ENCODE assay signal across 37 cellular contexts in the genomic region with DNA sequence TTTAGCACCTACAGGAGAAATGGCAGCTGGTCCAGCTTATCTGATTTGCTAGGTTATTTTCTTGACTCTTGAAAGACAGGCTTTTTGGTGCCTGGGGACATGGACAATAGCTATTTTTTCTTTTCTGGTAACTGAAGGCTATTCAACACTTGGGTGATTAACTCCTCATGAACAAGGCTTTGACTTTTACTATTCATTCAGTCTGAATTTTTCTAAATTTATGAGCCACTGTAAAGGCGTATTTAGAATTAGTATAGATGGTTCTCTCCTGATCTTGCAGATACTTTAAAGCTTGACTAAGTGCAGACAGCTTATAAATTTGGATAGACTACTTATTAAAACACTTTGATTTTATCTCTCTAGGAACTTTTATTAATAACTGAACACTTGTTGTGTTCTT. TPM values are rescaled to one million over a fixed set of nuclear protein-coding genes. Genes with fewer than 3 reads are reported as not detected.
DNase-seq lines count a peak whose midpoint lies in the region; ATAC-seq and TF ChIP-seq lines count a peak whose summit lies in the region.
"Had no signal": no experiment of that assay in that cellular context is flagged by ENCODE, and none has a peak within 500 bp of the region (broad histone marks: within the 10 kb centered on the region; RNA-seq: fewer than 3 reads in every experiment).

No MANE protein-coding gene starts in this region.

- whole genome bisulfite sequencing in smooth muscle cell (ENCODE audit: low lambda C conversion rate) = 35% methylated on average over 1 of the region's 1 CpG

- POLR2A ChIA-PET in activated CD4-positive, alpha-beta T cell treated with anti-CD3 and anti-CD28 coated beads for 36 hours (lab: Charles Lee) = no interaction called here

- no peaks in the 10 kb centered on the region for H3K4me1 Mint-ChIP-seq in activated CD4-positive, alpha-beta T cell treated with anti-CD3 and anti-CD28 coated beads for 36 hours
- H3K4me1 Mint-ChIP-seq: B cell; CD14-positive monocyte; CD4-positive, CD25-positive, alpha-beta regulatory T cell; CD8-positive, alpha-beta memory T cell had no signal

- H3K27ac Mint-ChIP-seq in activated CD4-positive, alpha-beta T cell treated with anti-CD3 and anti-CD28 coated beads for 36 hours = no peak overlapping the region
- H3K27ac Mint-ChIP-seq: B cell; CD14-positive monocyte; CD4-positive, alpha-beta memory T cell; CD4-positive, alpha-beta T cell; CD4-positive, CD25-positive, alpha-beta regulatory T cell; CD8-positive, alpha-beta memory T cell; CD8-positive, alpha-beta T cell had no signal

- H3K4me3 ChIP-seq in HAP-1 (no peak overlapping the region), smooth muscle cell (no peak overlapping the region)
- H3K4me3 ChIP-seq: A549; BLaER1; BLaER1 treated with 17β-estradiol and CSF1 and Interleukin-3, amounts not matched to agents 10 nM and 100 nM had no signal

- H3K79me2 ChIP-seq in smooth muscle cell (ENCODE audit: low read depth) = no peaks in the 10 kb centered on the region

- H2AFZ ChIP-seq in smooth muscle cell (ENCODE audit: low read depth) = no peak overlapping the region

- H4K20me1 ChIP-seq in smooth muscle cell (ENCODE audit: low read depth) = no peaks in the 10 kb centered on the region
- H4K20me1 ChIP-seq: BLaER1; BLaER1 treated with 17β-estradiol and CSF1 and Interleukin-3, amounts not matched to agents 10 nM and 100 nM had no signal

- no peak overlapping the region for H3K9ac ChIP-seq in smooth muscle cell (ENCODE audit: low read depth)
- H3K9ac ChIP-seq: BLaER1; BLaER1 treated with 17β-estradiol and CSF1 and Interleukin-3, amounts not matched to agents 10 nM and 100 nM had no signal

- intact Hi-C loops in activated CD4-positive, alpha-beta T cell treated with anti-CD3 and anti-CD28 coated beads for 36 hours (cut with DNase I, micrococcal nuclease) = no loop called here

- in situ Hi-C loops in HAP-1 (cut with MboI; ENCODE audit: low sequenced_read_pairs) = no loop called here

- ATAC-seq in activated CD4-positive, alpha-beta T cell treated with anti-CD3 and anti-CD28 coated beads for 36 hours = no peak
- ATAC-seq: A549; CD8-positive, alpha-beta T cell had no signal

- peaks cover 5% of the 10 kb centered on the region; the same call in 1 of the 2 replicates for H3K9me3 ChIP-seq in HAP-1
- no peaks in the 10 kb centered on the region for H3K9me3 ChIP-seq in smooth muscle cell (replicated peaks; ENCODE audit: low read depth)
- H3K9me3 ChIP-seq: A549, BE2C, Caco-2 had no signal

- H3K4me3 Mint-ChIP-seq in activated CD4-positive, alpha-beta T cell treated with anti-CD3 and anti-CD28 coated beads for 36 hours = no peak overlapping the region
- H3K4me3 Mint-ChIP-seq: B cell; CD14-positive monocyte; CD4-positive, alpha-beta memory T cell; CD4-positive, alpha-beta T cell; CD4-positive, CD25-positive, alpha-beta regulatory T cell; CD8-positive, alpha-beta memory T cell; CD8-positive, alpha-beta T cell had no signal

- no peaks in the 10 kb centered on the region for H3F3A ChIP-seq in smooth muscle cell (ENCODE audit: low read depth)

- H3K27ac ChIP-seq in smooth muscle cell (ENCODE audit: low read depth) = no peak overlapping the region
- H3K27ac ChIP-seq: 22Rv1; A549; BLaER1; BLaER1 treated with 17β-estradiol and CSF1 and Interleukin-3, amounts not matched to agents 10 nM and 100 nM; C4-2B had no signal

- TF ChIP-seq CTCF in smooth muscle cell (IDR thresholded peaks at IDR 0.05; ENCODE audit: borderline replicate concordance, insufficient read depth, poor library complexity, severe bottlenecking) = no peak

- H3K27me3 ChIP-seq in HAP-1 (ENCODE audit: low read depth) (no peaks in the 10 kb centered on the region; the same call in 1 of the 2 replicates), smooth muscle cell (ENCODE audit: low read depth) (no peaks in the 10 kb centered on the region)
- H3K27me3 ChIP-seq: BE2C; BLaER1; BLaER1 treated with 17β-estradiol and CSF1 and Interleukin-3, amounts not matched to agents 10 nM and 100 nM had no signal

- H3K9me3 Mint-ChIP-seq in activated CD4-positive, alpha-beta T cell treated with anti-CD3 and anti-CD28 coated beads for 36 hours (ENCODE audit: low read depth) = peaks cover 3% of the 10 kb centered on the region

- CTCF ChIA-PET in activated CD4-positive, alpha-beta T cell treated with anti-CD3 and anti-CD28 coated beads for 36 hours (lab: Charles Lee) = no interaction called here

- no peaks in the 10 kb centered on the region for H3K36me3 ChIP-seq in HAP-1 (replicated peaks)
- no peaks in the 10 kb centered on the region for H3K36me3 ChIP-seq in smooth muscle cell (ENCODE audit: low read depth)
- H3K36me3 ChIP-seq: BE2C; BLaER1; BLaER1 treated with 17β-estradiol and CSF1 and Interleukin-3, amounts not matched to agents 10 nM and 100 nM had no signal

- H3K36me3 Mint-ChIP-seq in activated CD4-positive, alpha-beta T cell treated with anti-CD3 and anti-CD28 coated beads for 36 hours (ENCODE audit: low read depth) = no peaks in the 10 kb centered on the region
- H3K36me3 Mint-ChIP-seq: CD14-positive monocyte; CD4-positive, CD25-positive, alpha-beta regulatory T cell had no signal

- H3K27me3 Mint-ChIP-seq in activated CD4-positive, alpha-beta T cell treated with anti-CD3 and anti-CD28 coated beads for 36 hours = peaks cover 8% of the 10 kb centered on the region

- H3K4me2 ChIP-seq in smooth muscle cell = no peak overlapping the region
- H3K4me2 ChIP-seq: A549; BLaER1; BLaER1 treated with 17β-estradiol and CSF1 and Interleukin-3, amounts not matched to agents 10 nM and 100 nM had no signal

- DNase-seq in COLO829 (ENCODE audit: low spot score) = peak; percentile 44
- DNase-seq in HAP-1 (ENCODE audit: low spot score in 2 of 2) = peak; percentile 60 to 96
- peak; percentile 9 for DNase-seq in foreskin melanocyte
- peak; percentile 9 for DNase-seq in left kidney (ENCODE audit: low read depth, low spot score)
- DNase-seq in activated CD4-positive, alpha-beta T cell treated with anti-CD3 and anti-CD28 coated beads for 36 hours = no peak
- no peak for DNase-seq in smooth muscle cell (lab: John Stamatoyannopoulos, UW; ENCODE audit: unreplicated experiment)
- no peak for DNase-seq in activated CD8-positive, alpha-beta memory T cell treated with anti-CD3 and anti-CD28 coated beads, Interleukin-2, amount 50 U/mL, for 48 hours
- no peak for DNase-seq in GF-D8 (lab: John Stamatoyannopoulos, UW)
- DNase-seq: 8988T; ACHN; AML-193; BE2C; C1 segment of cervical spinal cord; Caco-2; Calu3; CD4-positive, alpha-beta memory T cell; CD4-positive, alpha-beta T cell; CD4-positive, CD25-positive, alpha-beta regulatory T cell; CD8-positive, alpha-beta memory T cell; CD8-positive, alpha-beta T cell; COR-L47; DMS 273 treated with DMSO at 0.1 percent for 48 hours; DMS153; DMS53; DMS79; DMS79 treated with DMSO at 0.1 percent for 48 hours; DND-41; EL had no signal

- H3K4me1 ChIP-seq in HAP-1 (peaks cover 11% of the 10 kb centered on the region), smooth muscle cell (ENCODE audit: low read depth) (no peaks in the 10 kb centered on the region)
- H3K4me1 ChIP-seq: A549; BE2C; BLaER1; BLaER1 treated with 17β-estradiol and CSF1 and Interleukin-3, amounts not matched to agents 10 nM and 100 nM; Caco-2 had no signal

RNA-seq across cellular contexts. Expression of a gene that starts 18.4 kb away (rescaled TPM):
- 10 to 100 TPM; 50.5 to 51.4 TPM for total RNA-seq in activated CD4-positive, alpha-beta T cell treated with anti-CD3 and anti-CD28 coated beads for 36 hours
- 34.9 and 40.8 TPM in 2 replicates for total RNA-seq in smooth muscle cell
- 19.4 and 20.4 TPM in 2 replicates for polyA plus RNA-seq in smooth muscle cell

RNA-seq across cellular contexts. Expression of a gene that starts 46.6 kb away (rescaled TPM):
- total RNA-seq in activated CD4-positive, alpha-beta T cell treated with anti-CD3 and anti-CD28 coated beads for 36 hours = 10 to 100 TPM; 12.5 to 13.9 TPM
- 28.4 and 34.2 TPM in 2 replicates for total RNA-seq in smooth muscle cell
- 23.2 and 30.4 TPM in 2 replicates for polyA plus RNA-seq in smooth muscle cell
- total RNA-seq: A172, Caco-2, Daoy had no signal

RNA-seq across cellular contexts. Expression of a gene that starts 54.9 kb away (rescaled TPM):
- total RNA-seq in activated CD4-positive, alpha-beta T cell treated with anti-CD3 and anti-CD28 coated beads for 36 hours = 1 to 10 TPM; 2.4 to 3.4 TPM
- total RNA-seq in smooth muscle cell = 22.9 and 24.3 TPM in 2 replicates
- polyA plus RNA-seq in smooth muscle cell = 25.9 and 28.5 TPM in 2 replicates
- total RNA-seq: B cell, Caco-2 had no signal

Comparison
In these comparisons a context has a peak if more than half of its experiments do, and no peak if none do; other contexts are left out.
1. DNase-seq: peak in COLO829 (single experiment), HAP-1 (2 of 2), foreskin melanocyte (single experiment) and left kidney (single experiment); none in activated CD4-positive, alpha-beta T cell treated with anti-CD3 and anti-CD28 coated beads for 36 hours (single experiment), smooth muscle cell (single experiment), activated CD8-positive, alpha-beta memory T cell treated with anti-CD3 and anti-CD28 coated beads, Interleukin-2, amount 50 U/mL, for 48 hours (single experiment) and GF-D8 (single experiment).